ENCODE assay signal across 21 cellular contexts in the genomic region with DNA sequence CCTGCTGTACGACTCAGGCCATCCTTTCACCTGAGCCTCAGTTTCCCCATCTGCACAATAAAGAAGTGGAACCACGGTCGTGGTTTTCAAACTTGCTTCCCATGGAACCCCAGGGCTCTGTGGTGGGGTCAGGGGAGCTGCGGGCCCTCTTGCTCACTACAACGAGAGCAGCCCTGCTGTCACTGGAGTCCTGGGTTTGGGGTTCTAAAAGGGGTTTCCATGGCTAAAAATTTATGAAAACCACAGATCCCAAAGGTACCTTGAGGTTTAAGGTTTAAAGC.
"Had no signal": no experiment of that assay in that cellular context is flagged by ENCODE, and none has a peak within 500 bp of the region (broad histone marks: within the 10 kb centered on the region; RNA-seq: fewer than 3 reads in every experiment).

No MANE protein-coding gene starts in this region.

- H3K27ac ChIP-seq: coronary artery, heart right ventricle, left ventricle myocardium inferior, lower lobe of right lung, parathyroid adenoma, psoas muscle, skin epidermis, thoracic aorta, transverse colon had no signal

- H3K27me3 ChIP-seq: heart right ventricle, transverse colon had no signal

- H3K4me3 ChIP-seq: coronary artery, heart right ventricle, left ventricle myocardium inferior, lower lobe of right lung, psoas muscle, skin epidermis, thoracic aorta, transverse colon had no signal

- ATAC-seq: heart right ventricle; left cardiac atrium; lower lobe of right lung; psoas muscle; sciatic nerve; stimulated activated naive B cell treated with anti-CD40 and anti-IgM and Interleukin-4, amounts not matched to agents 10 μg/mL and 1 μg/mL and 100 μg/mL, for 72 hours; stimulated activated naive CD8-positive, alpha-beta T cell treated with anti-CD3 and anti-CD28 coated beads, Interleukin-15, amount 100 ng/mL, for 72 hours had no signal

- H3K36me3 Mint-ChIP-seq: stimulated activated naive B cell treated with anti-CD40 and anti-IgM and Interleukin-4, amounts not matched to agents 10 μg/mL and 1 μg/mL and 100 μg/mL, for 72 hours had no signal

- H3K4me3 Mint-ChIP-seq: memory B cell; nephron progenitor cell; stimulated activated naive B cell treated with anti-CD40 and anti-IgM and Interleukin-4, amounts not matched to agents 10 μg/mL and 1 μg/mL and 100 μg/mL, for 72 hours; stimulated activated naive CD8-positive, alpha-beta T cell treated with anti-CD3 and anti-CD28 coated beads, Interleukin-15, amount 100 ng/mL, for 72 hours had no signal

- H3K27me3 Mint-ChIP-seq: stimulated activated naive CD8-positive, alpha-beta T cell treated with anti-CD3 and anti-CD28 coated beads, Interleukin-15, amount 100 ng/mL, for 72 hours had no signal

- H3K27ac Mint-ChIP-seq: memory B cell; nephron progenitor cell; stimulated activated naive B cell treated with anti-CD40 and anti-IgM and Interleukin-4, amounts not matched to agents 10 μg/mL and 1 μg/mL and 100 μg/mL, for 72 hours; stimulated activated naive CD8-positive, alpha-beta T cell treated with anti-CD3 and anti-CD28 coated beads, Interleukin-15, amount 100 ng/mL, for 72 hours had no signal

- H3K4me1 ChIP-seq: parathyroid adenoma, psoas muscle, transverse colon had no signal

- H3K4me1 Mint-ChIP-seq: memory B cell, nephron progenitor cell had no signal

- H3K9me3 Mint-ChIP-seq: memory B cell; nephron progenitor cell; stimulated activated naive B cell treated with anti-CD40 and anti-IgM and Interleukin-4, amounts not matched to agents 10 μg/mL and 1 μg/mL and 100 μg/mL, for 72 hours; stimulated activated naive CD8-positive, alpha-beta T cell treated with anti-CD3 and anti-CD28 coated beads, Interleukin-15, amount 100 ng/mL, for 72 hours had no signal

- H3K9me3 ChIP-seq: heart right ventricle, left ventricle myocardium inferior, lower lobe of right lung, psoas muscle, thoracic aorta, transverse colon had no signal

- DNase-seq: effector CD8-positive, alpha-beta T cell; heart right ventricle; hypothalamus; left cardiac atrium; left ventricle myocardium inferior; midbrain; nephron progenitor cell; retina; stimulated activated CD4-positive, alpha-beta T cell treated with anti-CD3 and anti-CD28 coated beads, Interleukin-2, amount 100 ng/mL, for 24 hours; stimulated activated CD4-positive, alpha-beta T cell treated with anti-CD3 and anti-CD28 coated beads, Interleukin-4, amount 100 ng/mL, for 4 hours; stimulated activated naive B cell treated with anti-CD40 and anti-IgM and Interleukin-4, amounts not matched to agents 10 μg/mL and 1 μg/mL and 100 μg/mL, for 72 hours; stimulated activated naive CD8-positive, alpha-beta T cell treated with anti-CD3 and anti-CD28 coated beads, Interleukin-15, amount 100 ng/mL, for 72 hours; transverse colon had no signal
